16 cellular contexts compared by ENCODE assay signal in the genomic region with DNA sequence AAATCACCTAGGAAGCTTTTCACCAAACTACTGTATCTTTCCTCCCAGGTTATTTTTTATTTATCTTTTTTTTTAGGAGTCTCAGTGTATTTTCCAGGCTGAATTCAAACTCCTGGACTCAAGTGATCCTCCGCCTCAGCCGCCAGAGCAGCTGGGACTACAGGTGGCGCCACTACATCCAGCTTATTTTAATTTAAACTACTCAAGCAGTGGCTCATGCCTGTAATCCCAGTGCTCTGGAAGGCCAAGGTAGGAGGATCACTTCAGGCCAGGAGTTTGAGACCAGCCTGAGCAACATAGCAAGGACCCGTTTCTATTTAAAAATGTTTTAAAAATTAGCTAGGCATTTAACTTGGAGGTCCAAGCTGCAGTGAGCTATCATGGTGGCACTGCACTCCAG. TPM values are rescaled to one million over a fixed set of nuclear protein-coding genes. Genes with fewer than 3 reads are reported as not detected.
DNase-seq lines count a peak whose midpoint lies in the region; ATAC-seq and TF ChIP-seq lines count a peak whose summit lies in the region.
"Had no signal": no experiment of that assay in that cellular context is flagged by ENCODE, and none has a peak within 500 bp of the region (broad histone marks: within the 10 kb centered on the region; RNA-seq: fewer than 3 reads in every experiment).

No MANE protein-coding gene starts in this region.

- H3K4ac ChIP-seq in mesendoderm (ENCODE audit: low read depth, low read length): no peak overlapping the region

- no peak overlapping the region for H3K9ac ChIP-seq in mesendoderm (ENCODE audit: low read length)
- H3K9ac ChIP-seq: parathyroid adenoma had no signal

- no peak overlapping the region for H3K4me3 ChIP-seq in mesendoderm (ENCODE audit: low read length)
- H3K4me3 ChIP-seq in coronary artery: no peak overlapping the region
- H3K4me3 ChIP-seq: gastroesophageal sphincter, mucosa of descending colon, SK-N-MC had no signal

- H2BK120ac ChIP-seq in mesendoderm (ENCODE audit: low read depth, low read length): no peak overlapping the region

- H3K18ac ChIP-seq in mesendoderm (ENCODE audit: low read length): no peak overlapping the region

- no peaks in the 10 kb centered on the region for H3K36me3 ChIP-seq in mesendoderm (ENCODE audit: control insufficient read depth, insufficient read depth, low read length)
- H3K36me3 ChIP-seq: gastroesophageal sphincter had no signal

- no peak overlapping the region for H2BK15ac ChIP-seq in mesendoderm (replicated peaks; ENCODE audit: low read depth)

- no peak overlapping the region for H2BK5ac ChIP-seq in mesendoderm (ENCODE audit: low read length)

- H3K79me1 ChIP-seq in mesendoderm (ENCODE audit: low read length): no peaks in the 10 kb centered on the region

- H4K8ac ChIP-seq in mesendoderm (ENCODE audit: low read depth, low read length): no peak overlapping the region

- no peak for ATAC-seq in HG03196 (IDR thresholded peaks at IDR 0.05; ENCODE audit: unreplicated experiment)
- ATAC-seq: gastroesophageal sphincter; mucosa of descending colon; stimulated activated naive CD8-positive, alpha-beta T cell treated with anti-CD3 and anti-CD28 coated beads, Interleukin-15, amount 100 ng/mL, for 72 hours had no signal

- H3K4me2 ChIP-seq in mesendoderm (ENCODE audit: low read length): no peak overlapping the region

- H3K23ac ChIP-seq in mesendoderm (ENCODE audit: low read length): no peak overlapping the region

- WGBS in mesendoderm (ENCODE audit: extremely low coverage, insufficient coverage, low lambda C conversion rate): no CpG with 5 or more reads among the region's 4 CpGs

- TF ChIP-seq CTCF in coronary artery (IDR thresholded peaks at IDR 0.05): no peak

- no peak overlapping the region for H2AK5ac ChIP-seq in mesendoderm (ENCODE audit: low read length)

- TF ChIP-seq EP300 in Ishikawa (IDR thresholded peaks at IDR 0.05; ENCODE audit: borderline replicate concordance): no peak

- peak; percentile 33; the same call in 1 of the 2 replicates for TF ChIP-seq RAD21 in Ishikawa (IDR thresholded peaks at IDR 0.05; ENCODE audit: low read depth)

- H3K4me1 ChIP-seq in mesendoderm (ENCODE audit: control insufficient read depth, low read depth, low read length): peaks cover 2% of the 10 kb centered on the region
- H3K4me1 ChIP-seq: gastroesophageal sphincter, parathyroid adenoma had no signal

- no peaks in the 10 kb centered on the region for H3K27me3 ChIP-seq in mesendoderm (ENCODE audit: insufficient read depth, low read length, poor library complexity)

- H3K79me2 ChIP-seq in mesendoderm (ENCODE audit: control insufficient read depth, insufficient read depth, low read length): no peaks in the 10 kb centered on the region
- H3K79me2 ChIP-seq: parathyroid adenoma had no signal

- no peak overlapping the region for H3K27ac ChIP-seq in mesendoderm (ENCODE audit: low read depth, low read length)
- H3K27ac ChIP-seq in coronary artery: no peak overlapping the region
- H3K27ac ChIP-seq: gastroesophageal sphincter, parathyroid adenoma, SK-N-MC had no signal

- H3K56ac ChIP-seq in mesendoderm (ENCODE audit: low read length): no peak overlapping the region

- DNase-seq in NCI-H82 (lab: John Stamatoyannopoulos, UW): peak; percentile 3
- no peak for DNase-seq in NCI-H82 treated with DMSO at 0.1 percent for 48 hours (lab: John Stamatoyannopoulos, UW; ENCODE audit: unreplicated experiment)
- peak; percentile 15 for DNase-seq in amniotic epithelial cell (ENCODE audit: low read depth)
- peak; percentile 54 for DNase-seq in mesendoderm
- DNase-seq in GDM1 (lab: John Stamatoyannopoulos, UW): no peak
- DNase-seq in coronary artery (ENCODE audit: low spot score): no peak
- DNase-seq: activated B cell treated with CpG ODN at 0.5 μM for 24 hours; anterior cingulate cortex; NK-92 treated with Interleukin-12 subunit alpha and Interleukin-12 subunit beta, amount 100 ng/mL, for 24 hours; stimulated activated naive CD8-positive, alpha-beta T cell treated with anti-CD3 and anti-CD28 coated beads, Interleukin-15, amount 100 ng/mL, for 72 hours had no signal

- no peak overlapping the region for H4K5ac ChIP-seq in mesendoderm (ENCODE audit: low read length)

TF ChIP-seq in Ishikawa, 13 proteins besides CTCF, POLR2A, EP300 and RAD21:
- TF ChIP-seq, protein P1, sequence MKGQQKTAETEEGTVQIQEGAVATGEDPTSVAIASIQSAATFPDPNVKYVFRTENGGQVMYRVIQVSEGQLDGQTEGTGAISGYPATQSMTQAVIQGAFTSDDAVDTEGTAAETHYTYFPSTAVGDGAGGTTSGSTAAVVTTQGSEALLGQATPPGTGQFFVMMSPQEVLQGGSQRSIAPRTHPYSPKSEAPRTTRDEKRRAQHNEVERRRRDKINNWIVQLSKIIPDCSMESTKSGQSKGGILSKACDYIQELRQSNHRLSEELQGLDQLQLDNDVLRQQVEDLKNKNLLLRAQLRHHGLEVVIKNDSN (IDR thresholded peaks at IDR 0.05): no peak
- no peak for TF ChIP-seq TAF1 (IDR thresholded peaks at IDR 0.05; ENCODE audit: low read depth)

RNA-seq across cellular contexts. Expression of a gene that starts 37.8 kb away (rescaled TPM):
- polyA plus RNA-seq in mesendoderm (2013, experiment 1 of 2): 12.4 TPM
- polyA plus RNA-seq in mesendoderm (2013, experiment 2 of 2): 11.0 TPM

Comparison
In these comparisons a context has a peak if more than half of its experiments do, and no peak if none do; other contexts are left out.
1. DNase-seq: peak in NCI-H82 (single experiment), amniotic epithelial cell (single experiment) and mesendoderm (single experiment); none in NCI-H82 treated with DMSO at 0.1 percent for 48 hours (single experiment), GDM1 (single experiment) and coronary artery (single experiment).